ENCODE assay signal across 8 cellular contexts in the genomic region with DNA sequence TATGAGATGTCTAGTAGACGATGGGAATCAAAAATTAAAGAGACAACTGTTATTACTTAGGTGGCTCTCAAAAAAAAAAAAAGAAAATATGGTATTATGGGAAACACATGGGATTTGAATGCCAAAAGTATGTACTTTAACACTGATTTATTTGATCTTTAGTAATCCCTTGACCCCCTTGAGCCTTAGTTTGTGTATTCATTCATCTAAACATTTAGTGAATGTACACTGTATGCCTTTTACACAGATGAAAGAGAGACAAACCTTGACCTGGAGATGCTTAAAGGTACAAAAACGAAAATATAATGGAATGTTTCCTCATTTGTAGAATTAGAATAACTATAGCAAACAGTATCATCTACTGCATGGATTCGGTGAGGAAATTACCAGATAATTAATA.
"Had no signal": no experiment of that assay in that cellular context is flagged by ENCODE, and none has a peak within 500 bp of the region (broad histone marks: within the 10 kb centered on the region; RNA-seq: fewer than 3 reads in every experiment).

No MANE protein-coding gene starts in this region.

- ATAC-seq: GM12878 had no signal

- H3K4me3 ChIP-seq: GM12878 had no signal

- DNase-seq: GDM1, GF-D8 had no signal

- FAIRE-seq: G401.6, GM12878, GM12891, GM12892, GM18507, GM19239 had no signal
